Comparison of ENCODE assay signal across 1 cellular context in genomic region chr1:24020470-24020869, GRCh38.
TF ChIP-seq lines count a peak whose summit lies in the region.

No MANE protein-coding gene starts in this region.

TF ChIP-seq in HepG2, 621 proteins besides CTCF, POLR2A, EP300 and RAD21 (continued from another document):
- TF ChIP-seq ZNF281 (CRISPR knock-in tag; IDR thresholded peaks at IDR 0.05; ENCODE audit: borderline replicate concordance) (no peak), IRF2 (CRISPR knock-in tag; IDR thresholded peaks at IDR 0.05) (0 out of 2 replicates have a peak, but pooled peaks have one; percentile 14), MEIS1 (CRISPR knock-in tag; IDR thresholded peaks at IDR 0.05; ENCODE audit: borderline replicate concordance) (no peak), ZNF17 (CRISPR knock-in tag; IDR thresholded peaks at IDR 0.05) (no peak), ZNF263 (CRISPR knock-in tag; IDR thresholded peaks at IDR 0.05) (peak; percentile 59), BRD4 (CRISPR knock-in tag; IDR thresholded peaks at IDR 0.05) (0 out of 2 replicates have a peak, but pooled peaks have one; percentile 39)
